Comparison of ENCODE assay signal across 11 cellular contexts in genomic region chr2:42147641-42148274, GRCh38. TPM values are rescaled to one million over a fixed set of nuclear protein-coding genes. Genes with fewer than 3 reads are reported as not detected.
DNase-seq lines count a peak whose midpoint lies in the region; ATAC-seq and TF ChIP-seq lines count a peak whose summit lies in the region.
"Had no signal": no experiment of that assay in that cellular context is flagged by ENCODE, and none has a peak within 500 bp of the region (broad histone marks: within the 10 kb centered on the region; RNA-seq: fewer than 3 reads in every experiment).

No MANE protein-coding gene starts in this region.

- H3K36me3 ChIP-seq in right lobe of liver: no peaks in the 10 kb centered on the region
- no peaks in the 10 kb centered on the region for H3K36me3 ChIP-seq in upper lobe of right lung
- no peaks in the 10 kb centered on the region for H3K36me3 ChIP-seq in aorta (ENCODE audit: control insufficient read depth in 1 of 2, insufficient read depth in 2 of 2, low read length in 1 of 2)

- H3K4me1 ChIP-seq in right lobe of liver (peaks cover 0 to 15% (median 7%) of the 10 kb centered on the region in 4 donors), upper lobe of right lung (peaks cover 9% of the 10 kb centered on the region), aorta (ENCODE audit: control insufficient read depth in 1 of 2, insufficient read depth in 2 of 2, low read length in 2 of 2) (peaks cover 0 to 2% of the 10 kb centered on the region in 2 donors)

- H3K4me3 ChIP-seq in choroid plexus epithelial cell (ENCODE audit: low read depth, low read length): no peak overlapping the region
- no peak overlapping the region for H3K4me3 ChIP-seq in right lobe of liver
- no peak overlapping the region for H3K4me3 ChIP-seq in upper lobe of right lung
- no peak overlapping the region for H3K4me3 ChIP-seq in aorta (ENCODE audit: low read length in 2 of 2)

- H3K9me3 ChIP-seq in right lobe of liver (no peaks in the 10 kb centered on the region), upper lobe of right lung (no peaks in the 10 kb centered on the region), aorta (ENCODE audit: control insufficient read depth, low read length) (no peaks in the 10 kb centered on the region)

- intact Hi-C loops in right lobe of liver (cut with DNase I): no loop called here
- intact Hi-C loops in upper lobe of right lung (cut with DNase I): no loop called here
- intact Hi-C loops in aorta (cut with DNase I): no loop called here
- intact Hi-C loops in head of caudate nucleus (cut with DNase I): no loop called here

- WGBS in right lobe of liver (ENCODE audit: insufficient coverage, low coverage, low lambda C conversion rate, missing lambda C conversion rate): 10% methylated on average over 3 of the region's 5 CpGs
- WGBS in aorta, 2 donors: 30 to 36% methylated on average over 5 of the region's 5 CpGs

- H3K27ac ChIP-seq in right lobe of liver: peak overlapping the region; percentile 43 to 93 (median 90)
- peak overlapping the region; percentile 65 for H3K27ac ChIP-seq in upper lobe of right lung
- peak overlapping the region in 1 of 2 donors; percentile 55 for H3K27ac ChIP-seq in aorta (ENCODE audit: low read depth in 1 of 2, low read length in 2 of 2)

- no peak for TF ChIP-seq CTCF in choroid plexus epithelial cell (conservative IDR thresholded peaks at IDR 0.05; ENCODE audit: low read depth, low read length)
- TF ChIP-seq CTCF in right lobe of liver (IDR thresholded peaks at IDR 0.05): no peak
- no peak for TF ChIP-seq CTCF in upper lobe of right lung (IDR thresholded peaks at IDR 0.05)

- H3K27me3 ChIP-seq in right lobe of liver (no peaks in the 10 kb centered on the region), upper lobe of right lung (no peaks in the 10 kb centered on the region), aorta (ENCODE audit: control insufficient read depth in 1 of 2, insufficient read depth in 2 of 2, low read length in 1 of 2) (no peaks in the 10 kb centered on the region)

- peak; percentile 86 to 95 (median 94) for ATAC-seq in right lobe of liver
- peak; percentile 54 for ATAC-seq in upper lobe of right lung
- ATAC-seq in GM21737 (IDR thresholded peaks at IDR 0.05; ENCODE audit: unreplicated experiment): no peak
- no peak for ATAC-seq in aorta (ENCODE audit: low FRiP score)

- DNase-seq in NCI-H1092 treated with DMSO at 0.1 percent for 48 hours (lab: John Stamatoyannopoulos, UW) (peak; percentile 15), NCI-H1092 (lab: John Stamatoyannopoulos, UW) (no peak), choroid plexus epithelial cell (ENCODE audit: low read depth) (peak; percentile 83), right lobe of liver (peak; percentile 44 to 67 (median 64)), upper lobe of right lung (no peak), aorta (no peak), head of caudate nucleus (no peak)
- DNase-seq: 8988T; activated CD8-positive, alpha-beta memory T cell treated with anti-CD3 and anti-CD28 coated beads, Interleukin-2, amount 50 U/mL, for 4 hours; T-helper 1 cell had no signal

- no peak for TF ChIP-seq POLR2A in right lobe of liver (IDR thresholded peaks at IDR 0.05)

RNA-seq across cellular contexts. Expression of gene EML4, which starts 21.4 kb away (rescaled TPM):
- total RNA-seq in right lobe of liver (10 to 100 TPM; 28.3 to 55.7 (median 36.7) TPM), upper lobe of right lung (83.0 TPM), aorta (10 to 100 TPM; 41.9 to 51.9 TPM)
- polyA plus RNA-seq in aorta: 10 to 100 TPM in 1 of 2 donors, 1 to 10 TPM in 1; 9.6 to 19.7 TPM

Comparison
In these comparisons a context has a peak if more than half of its experiments do, and no peak if none do; other contexts are left out.
1. DNase-seq: peak in NCI-H1092 treated with DMSO at 0.1 percent for 48 hours (single experiment), choroid plexus epithelial cell (single experiment) and right lobe of liver (3 of 3); none in NCI-H1092 (single experiment), upper lobe of right lung (single experiment), aorta (0 of 2) and head of caudate nucleus (0 of 42).
2. ATAC-seq: peak in right lobe of liver (4 of 4) and upper lobe of right lung (single experiment); none in GM21737 (single experiment) and aorta (single experiment).